In the genomic region with DNA sequence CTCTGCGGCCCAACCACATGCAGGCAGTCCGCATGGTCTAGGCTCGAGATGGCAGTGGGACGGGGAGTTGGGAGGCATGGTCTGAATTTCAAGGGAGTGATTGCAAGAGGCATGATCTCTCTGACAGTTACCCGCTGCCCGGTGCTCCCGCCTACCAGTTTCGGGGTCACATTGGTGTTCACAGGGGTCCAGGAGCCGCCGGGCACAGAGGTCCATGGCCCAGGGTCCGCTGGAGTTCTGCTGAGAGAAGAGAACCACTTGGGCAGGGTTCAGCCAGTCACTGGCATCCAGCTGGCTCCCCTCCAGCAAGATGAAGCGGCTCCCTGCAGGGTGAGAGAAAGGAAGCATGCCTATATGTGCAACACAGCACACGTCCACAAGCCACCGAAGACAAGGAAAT, we compare ENCODE assay signal across 15 cellular contexts.
DNase-seq lines count a peak whose midpoint lies in the region; ATAC-seq lines count a peak whose summit lies in the region.
"Had no signal": no experiment of that assay in that cellular context is flagged by ENCODE, and none has a peak within 500 bp of the region (broad histone marks: within the 10 kb centered on the region; RNA-seq: fewer than 3 reads in every experiment).

No MANE protein-coding gene starts in this region.

- in situ Hi-C loops in G401 (cut with HindIII; ENCODE audit: low sequenced_read_pairs): no loop called here

- intact Hi-C loops in posterior vena cava (cut with DNase I) (no loop called here), aorta (cut with DNase I) (no loop called here)

- no peaks in the 10 kb centered on the region for H3K27me3 ChIP-seq in aorta (ENCODE audit: control insufficient read depth in 1 of 2, insufficient read depth in 2 of 2, low read length in 1 of 2)

- no peaks in the 10 kb centered on the region for H3K36me3 ChIP-seq in aorta (ENCODE audit: control insufficient read depth in 1 of 2, insufficient read depth in 2 of 2, low read length in 1 of 2)
- H3K36me3 ChIP-seq: HAP-1 had no signal

- H3K27ac ChIP-seq in aorta (ENCODE audit: low read depth in 1 of 2, low read length in 2 of 2): no peak overlapping the region
- H3K27ac ChIP-seq: C4-2B had no signal

- no peak overlapping the region for H3K4me3 ChIP-seq in aorta (ENCODE audit: low read length in 2 of 2)
- H3K4me3 ChIP-seq: HAP-1 had no signal

- peaks cover 5% of the 10 kb centered on the region for H3K9me3 ChIP-seq in aorta (ENCODE audit: control insufficient read depth, low read length)
- H3K9me3 ChIP-seq: HAP-1 had no signal

- peak; percentile 45 for DNase-seq in G401 (ENCODE audit: low spot score)
- DNase-seq in cerebellar cortex (ENCODE audit: low spot score): peak; percentile 38
- DNase-seq in posterior vena cava (ENCODE audit: low spot score): peak; percentile 81
- no peak for DNase-seq in aorta
- DNase-seq in COLO829 (ENCODE audit: low spot score): no peak
- DNase-seq in NCI-H524 (lab: John Stamatoyannopoulos, UW): no peak
- DNase-seq: AML-193; CD4-positive, alpha-beta T cell; DMS153; DMS79; GF-D8 had no signal

- 90 to 91% methylated on average over 14 of the region's 14 CpGs for WGBS in aorta, 2 donors

- ATAC-seq in aorta (ENCODE audit: low FRiP score): peak; percentile 24
- no peak for ATAC-seq in GM21423 (IDR thresholded peaks at IDR 0.05; ENCODE audit: unreplicated experiment)
- ATAC-seq: HepG2 had no signal

- H3K4me1 ChIP-seq in aorta (ENCODE audit: control insufficient read depth in 1 of 2, insufficient read depth in 2 of 2, low read length in 2 of 2): peaks cover 0 to 1% of the 10 kb centered on the region in 2 donors
- H3K4me1 ChIP-seq: HAP-1 had no signal

Comparison
In these comparisons a context has a peak if more than half of its experiments do, and no peak if none do; other contexts are left out.
1. DNase-seq: peak in G401 (single experiment), cerebellar cortex (single experiment) and posterior vena cava (single experiment); none in aorta (0 of 2), COLO829 (single experiment) and NCI-H524 (0 of 2).